15 cellular contexts compared by ENCODE assay signal in genomic region chr19:47711652-47712239, GRCh38. TPM values are rescaled to one million over a fixed set of nuclear protein-coding genes. Genes with fewer than 3 reads are reported as not detected.
A peak's percentile ranks its signal among the peaks of the same experiment; 100 is the strongest.
DNase-seq lines count a peak whose midpoint lies in the region; ATAC-seq and TF ChIP-seq lines count a peak whose summit lies in the region.
"Had no signal": no experiment of that assay in that cellular context is flagged by ENCODE, and none has a peak within 500 bp of the region (broad histone marks: within the 10 kb centered on the region; RNA-seq: fewer than 3 reads in every experiment).

No MANE protein-coding gene starts in this region.

- peaks cover 0 to 31% of the 10 kb centered on the region in 2 experiments; a peak in 3 of 4 replicates for H3K79me1 ChIP-seq in IMR-90 (ENCODE audit: low read depth in 1 of 2, low read length in 2 of 2)

- H2AK5ac ChIP-seq in IMR-90 (ENCODE audit: low read depth, low read length) = peak overlapping the region; percentile 43

- ATAC-seq in IMR-90 (ENCODE audit: low read depth) = no peak
- no peak for ATAC-seq in right cardiac atrium

- H3K27me3 Mint-ChIP-seq in activated naive CD4-positive, alpha-beta T cell treated with anti-CD3 and anti-CD28 coated beads, Interleukin-2, amount 50 U/mL, for 24 hours = peaks cover 20% of the 10 kb centered on the region
- peaks cover 33% of the 10 kb centered on the region for H3K27me3 Mint-ChIP-seq in activated naive CD4-positive, alpha-beta T cell treated with anti-CD3 and anti-CD28 coated beads for 36 hours (ENCODE audit: low read depth)
- H3K27me3 Mint-ChIP-seq in brain (peaks cover 48% of the 10 kb centered on the region), type B pancreatic cell (peaks cover 42% of the 10 kb centered on the region), progenitor cell of endocrine pancreas (peaks cover 42% of the 10 kb centered on the region)

- peak overlapping the region; percentile 31 for H3K27ac Mint-ChIP-seq in activated naive CD4-positive, alpha-beta T cell treated with anti-CD3 and anti-CD28 coated beads, Interleukin-2, amount 50 U/mL, for 24 hours
- no peak overlapping the region for H3K27ac Mint-ChIP-seq in activated naive CD4-positive, alpha-beta T cell treated with anti-CD3 and anti-CD28 coated beads for 36 hours
- peak overlapping the region in 1 of 5 experiments; percentile 54 for H3K27ac Mint-ChIP-seq in brain
- no peak overlapping the region for H3K27ac Mint-ChIP-seq in type B pancreatic cell
- no peak overlapping the region for H3K27ac Mint-ChIP-seq in progenitor cell of endocrine pancreas

- H3K9ac ChIP-seq in IMR-90 (ENCODE audit: low read depth, low read length) = no peak overlapping the region

- peaks cover 8% of the 10 kb centered on the region for H3K4me1 ChIP-seq in IMR-90 (ENCODE audit: control insufficient read depth, insufficient read depth, low read length)
- peaks cover 7% of the 10 kb centered on the region for H3K4me1 ChIP-seq in right cardiac atrium (ENCODE audit: control insufficient read depth, insufficient read depth, low read length)
- H3K4me1 ChIP-seq in effector memory CD4-positive, alpha-beta T cell (ENCODE audit: control insufficient read depth, insufficient read depth, low read length, poor library complexity, severe bottlenecking) = no peaks in the 10 kb centered on the region

- no peak overlapping the region for H2AK9ac ChIP-seq in IMR-90 (replicated peaks; ENCODE audit: low read depth, low read length, poor library complexity)

- no peak overlapping the region for H2BK15ac ChIP-seq in IMR-90 (ENCODE audit: low read depth, low read length)

- no TSS peak for BruUV-seq in IMR-90 (replicated peaks; lab: Mats Ljungman, UMichigan)

- no peak overlapping the region for H3K14ac ChIP-seq in IMR-90 (replicated peaks; ENCODE audit: low read depth, low read length)

- peaks cover 18% of the 10 kb centered on the region for H3K36me3 ChIP-seq in IMR-90 (ENCODE audit: control insufficient read depth, insufficient read depth, low read length)
- H3K36me3 ChIP-seq in effector memory CD4-positive, alpha-beta T cell (ENCODE audit: control insufficient read depth, insufficient read depth, low read length) = no peaks in the 10 kb centered on the region

- H3K9me3 ChIP-seq in IMR-90 (ENCODE audit: control insufficient read depth, insufficient read depth, low read length) (no peaks in the 10 kb centered on the region), right cardiac atrium (ENCODE audit: control insufficient read depth, low read length) (no peaks in the 10 kb centered on the region)
- H3K9me3 ChIP-seq in effector memory CD4-positive, alpha-beta T cell (ENCODE audit: control insufficient read depth, low read length) = no peaks in the 10 kb centered on the region

- no peak for TF ChIP-seq POLR2A in IMR-90 (IDR thresholded peaks at IDR 0.05; ENCODE audit: low read depth, low read length)

- H3K4ac ChIP-seq in IMR-90 (ENCODE audit: low read depth, low read length) = no peak overlapping the region

- H3K4me3 Mint-ChIP-seq in activated naive CD4-positive, alpha-beta T cell treated with anti-CD3 and anti-CD28 coated beads, Interleukin-2, amount 50 U/mL, for 24 hours = no peak overlapping the region
- H3K4me3 Mint-ChIP-seq in activated naive CD4-positive, alpha-beta T cell treated with anti-CD3 and anti-CD28 coated beads for 36 hours = no peak overlapping the region
- peak overlapping the region in 4 of 5 experiments; percentile 5 to 68 (median 24) for H3K4me3 Mint-ChIP-seq in brain
- H3K4me3 Mint-ChIP-seq in type B pancreatic cell = peak overlapping the region; percentile 44
- H3K4me3 Mint-ChIP-seq in progenitor cell of endocrine pancreas (ENCODE audit: low read depth) = no peak overlapping the region

- H3K27ac ChIP-seq in IMR-90 (ENCODE audit: insufficient read depth, low read length) = no peak overlapping the region
- H3K27ac ChIP-seq in right cardiac atrium (ENCODE audit: low read length) = no peak overlapping the region
- H3K27ac ChIP-seq in effector memory CD4-positive, alpha-beta T cell (ENCODE audit: insufficient read depth, low read length, poor library complexity, severe bottlenecking) = no peak overlapping the region
- H3K27ac ChIP-seq: C4-2B had no signal

- intact Hi-C loops in activated naive CD4-positive, alpha-beta T cell treated with anti-CD3 and anti-CD28 coated beads for 36 hours (cut with micrococcal nuclease) = no loop called here
- intact Hi-C loops in IMR-90 (cut with micrococcal nuclease) = no loop called here
- intact Hi-C loops in right cardiac atrium (cut with DNase I) = loop anchor here in 2 of 4 donors (2.0 to 5.0 kb wide), 2 partner anchors 31 to 76 kb away; no protein-coding TSS in a partner anchor

- peaks cover 5% of the 10 kb centered on the region for H3K4me1 Mint-ChIP-seq in activated naive CD4-positive, alpha-beta T cell treated with anti-CD3 and anti-CD28 coated beads, Interleukin-2, amount 50 U/mL, for 24 hours
- H3K4me1 Mint-ChIP-seq in activated naive CD4-positive, alpha-beta T cell treated with anti-CD3 and anti-CD28 coated beads for 36 hours (ENCODE audit: low read depth) = peaks cover 10% of the 10 kb centered on the region
- H3K4me1 Mint-ChIP-seq in brain (no peaks in the 10 kb centered on the region), type B pancreatic cell (ENCODE audit: unreplicated experiment) (peaks cover 6% of the 10 kb centered on the region), progenitor cell of endocrine pancreas (ENCODE audit: low read depth) (no peaks in the 10 kb centered on the region)

- H3K4me2 ChIP-seq in IMR-90 (ENCODE audit: low read depth, low read length) = no peak overlapping the region

- WGBS in IMR-90 (ENCODE audit: extremely low coverage in 2 of 2, insufficient read length in 1 of 2), 2 experiments = 100% methylated on average over 1 of the region's 8 CpGs; no CpG with 5 or more reads in 1 of the 2 experiments
- 82% methylated on average over 8 of the region's 8 CpGs for WGBS in right cardiac atrium

- H4K20me1 ChIP-seq in IMR-90 (ENCODE audit: insufficient read depth, low read length) = peaks cover 32% of the 10 kb centered on the region

- H3K18ac ChIP-seq in IMR-90 (ENCODE audit: low read depth, low read length) = no peak overlapping the region

- POLR2A ChIA-PET in IMR-90 (lab: Charles Lee; ENCODE audit: unreplicated experiment) = no interaction called here

- no peak overlapping the region for H3K4me3 ChIP-seq in IMR-90 (ENCODE audit: insufficient read depth, low read depth, low read length)
- no peak overlapping the region for H3K4me3 ChIP-seq in right cardiac atrium (ENCODE audit: low read length)
- H3K4me3 ChIP-seq in effector memory CD4-positive, alpha-beta T cell (ENCODE audit: insufficient read depth, low read depth, low read length, poor library complexity, severe bottlenecking) = no peak overlapping the region

- H3K9me1 ChIP-seq in IMR-90 (ENCODE audit: insufficient read depth, low read length) = peaks cover 13% of the 10 kb centered on the region

- TF ChIP-seq CTCF in IMR-90 (conservative IDR thresholded peaks at IDR 0.05; ENCODE audit: low read depth, low read length) (no peak), brain (conservative IDR thresholded peaks at IDR 0.05) (no peak), type B pancreatic cell (conservative IDR thresholded peaks at IDR 0.05) (no peak), progenitor cell of endocrine pancreas (IDR thresholded peaks at IDR 0.05; ENCODE audit: unreplicated experiment) (no peak)

- in situ Hi-C loops in IMR-90 (cut with MboI; ENCODE audit: low sequenced_read_pairs) = loop anchor here (5.0 to 25.0 kb wide), 2 partner anchors 36 to 424 kb away; partner anchors contain the start of gene NOP53

- TF ChIP-seq RAD21 in IMR-90 (IDR thresholded peaks at IDR 0.05; ENCODE audit: low read length) = no peak

- H2BK120ac ChIP-seq in IMR-90 (ENCODE audit: low read depth, low read length) = no peak overlapping the region

- no peak overlapping the region for H2BK5ac ChIP-seq in IMR-90 (ENCODE audit: low read depth, low read length, poor library complexity, severe bottlenecking)

- 0 out of 2 replicates have a peak overlapping the region, but pooled peaks have one; percentile 79 for H3K23ac ChIP-seq in IMR-90 (ENCODE audit: low read depth, low read length)

- no peaks in the 10 kb centered on the region for H3K27me3 ChIP-seq in IMR-90 (ENCODE audit: control insufficient read depth, insufficient read depth, low read length)
- no peaks in the 10 kb centered on the region for H3K27me3 ChIP-seq in right cardiac atrium (ENCODE audit: control insufficient read depth, insufficient read depth)
- peaks cover 9% of the 10 kb centered on the region for H3K27me3 ChIP-seq in effector memory CD4-positive, alpha-beta T cell (replicated peaks; ENCODE audit: control insufficient read depth, insufficient read depth, low read length, poor library complexity, severe bottlenecking)

- H3K56ac ChIP-seq in IMR-90 (ENCODE audit: extremely low read depth, insufficient read depth, low read length) = no peak overlapping the region

- no peak overlapping the region for H4K5ac ChIP-seq in IMR-90 (ENCODE audit: low read depth, low read length)

- H4K91ac ChIP-seq in IMR-90 (ENCODE audit: insufficient read depth, low read depth, low read length) = no peak overlapping the region

- no peaks in the 10 kb centered on the region for H3K36me3 Mint-ChIP-seq in activated naive CD4-positive, alpha-beta T cell treated with anti-CD3 and anti-CD28 coated beads, Interleukin-2, amount 50 U/mL, for 24 hours
- H3K36me3 Mint-ChIP-seq in activated naive CD4-positive, alpha-beta T cell treated with anti-CD3 and anti-CD28 coated beads for 36 hours (ENCODE audit: low read depth) = no peaks in the 10 kb centered on the region
- H3K36me3 Mint-ChIP-seq in brain (peaks cover 27% of the 10 kb centered on the region), type B pancreatic cell (peaks cover 5% of the 10 kb centered on the region), progenitor cell of endocrine pancreas (ENCODE audit: insufficient read depth) (no peaks in the 10 kb centered on the region)

- dilution Hi-C loops in IMR-90 (cut with HindIII; ENCODE audit: low sequenced_read_pairs, unreplicated experiment) = no loop called here

- no peak overlapping the region for H4K8ac ChIP-seq in IMR-90 (ENCODE audit: low read depth in 2 of 2, low read length in 2 of 2)

- no peak for DNase-seq in activated naive CD4-positive, alpha-beta T cell treated with anti-CD3 and anti-CD28 coated beads for 36 hours
- no peak for DNase-seq in IMR-90
- no peak for DNase-seq in type B pancreatic cell (ENCODE audit: extremely low spot score, unreplicated experiment)
- no peak for DNase-seq in progenitor cell of endocrine pancreas (ENCODE audit: low spot score, unreplicated experiment)
- DNase-seq in right cardiac atrium = no peak
- DNase-seq in effector memory CD4-positive, alpha-beta T cell = no peak
- DNase-seq: DMS153, EL, Karpas-422, NCI-H1930, NCI-H526 treated with DMSO at 0.1 percent for 48 hours, RPMI8226 had no signal

- H2BK20ac ChIP-seq in IMR-90 (ENCODE audit: low read depth, low read length) = no peak overlapping the region

- CTCF ChIA-PET in activated naive CD4-positive, alpha-beta T cell treated with anti-CD3 and anti-CD28 coated beads for 36 hours (lab: Charles Lee) = interaction anchor here (0.6 to 7.6 kb wide), 11 partner anchors 12 to 275 kb away, joined by 3 to 103 read pairs (median 10); partner anchors contain the start of gene NOP53
- CTCF ChIA-PET in IMR-90 (lab: Yijun Ruan, JAX) = interaction anchor here (1.6 to 3.0 kb wide), 2 partner anchors 8 to 32 kb away, joined by 4 to 16 read pairs; no protein-coding TSS in a partner anchor

- no peaks in the 10 kb centered on the region for H3K9me3 Mint-ChIP-seq in activated naive CD4-positive, alpha-beta T cell treated with anti-CD3 and anti-CD28 coated beads, Interleukin-2, amount 50 U/mL, for 24 hours
- no peaks in the 10 kb centered on the region for H3K9me3 Mint-ChIP-seq in activated naive CD4-positive, alpha-beta T cell treated with anti-CD3 and anti-CD28 coated beads for 36 hours
- H3K9me3 Mint-ChIP-seq in brain (peaks cover 14 to 31% (median 25%) of the 10 kb centered on the region in 5 experiments), type B pancreatic cell (peaks cover 13% of the 10 kb centered on the region), progenitor cell of endocrine pancreas (ENCODE audit: low read depth) (peaks cover 14% of the 10 kb centered on the region)

- H2AFZ ChIP-seq in IMR-90 (replicated peaks; ENCODE audit: low read length, poor library complexity) = no peak overlapping the region

RNA-seq across cellular contexts. Expression of gene EHD2, which starts 1.5 kb away (rescaled TPM):
- total RNA-seq in activated naive CD4-positive, alpha-beta T cell treated with anti-CD3 and anti-CD28 coated beads for 36 hours = under 1 TPM; 0.27 to 0.41 TPM
- total RNA-seq in IMR-90 (2012; rRNA removed) = 31.9 and 35.3 TPM in 2 replicates
- 152 and 181 TPM in 2 replicates for polyA plus RNA-seq in IMR-90 (2012; rRNA removed)
- 132 and 206 TPM in 2 replicates for polyA plus RNA-seq in IMR-90 (2012; cell fraction: cytosol; rRNA removed)
- polyA plus RNA-seq in IMR-90 (2012; cell fraction: nucleus; rRNA removed; ENCODE audit: low replicate concordance) = 65.9 and 110 TPM in 2 replicates
- polyA plus RNA-seq in brain (ENCODE audit: insufficient read depth, low read depth, low replicate concordance) = 21.0 TPM
- 10.3 and 21.0 TPM in 2 replicates for total RNA-seq in type B pancreatic cell (ENCODE audit: low replicate concordance)
- 0.41 and 0.64 TPM in 2 replicates for total RNA-seq in progenitor cell of endocrine pancreas
- total RNA-seq in right cardiac atrium = 10 to 100 TPM; 32.8 to 61.9 (median 49.1) TPM
- 34.8 TPM for polyA plus RNA-seq in right cardiac atrium

RNA-seq across cellular contexts. Expression of gene NOP53, which starts 33.6 kb away (rescaled TPM):
- 100 to 1,000 TPM; 274 to 300 TPM for total RNA-seq in activated naive CD4-positive, alpha-beta T cell treated with anti-CD3 and anti-CD28 coated beads for 36 hours
- total RNA-seq in IMR-90 (2012; rRNA removed) = 57.2 and 59.5 TPM in 2 replicates
- 83.2 and 85.9 TPM in 2 replicates for polyA plus RNA-seq in IMR-90 (2012; rRNA removed)
- polyA plus RNA-seq in IMR-90 (2012; cell fraction: cytosol; rRNA removed) = 155 and 156 TPM in 2 replicates
- polyA plus RNA-seq in IMR-90 (2012; cell fraction: nucleus; rRNA removed; ENCODE audit: low replicate concordance) = 99.3 and 145 TPM in 2 replicates
- polyA plus RNA-seq in brain (ENCODE audit: insufficient read depth, low read depth, low replicate concordance) = 421 TPM
- 274 and 291 TPM in 2 replicates for total RNA-seq in type B pancreatic cell (ENCODE audit: low replicate concordance)
- total RNA-seq in progenitor cell of endocrine pancreas = 301 and 312 TPM in 2 replicates
- total RNA-seq in right cardiac atrium = 100 to 1,000 TPM; 191 to 248 (median 237) TPM
- polyA plus RNA-seq in right cardiac atrium = 322 TPM

Comparison
In these comparisons a context has a peak if more than half of its experiments do, and no peak if none do; other contexts are left out.
1. H3K4me3 Mint-ChIP-seq: peak in brain (4 of 5) and type B pancreatic cell (single experiment); none in activated naive CD4-positive, alpha-beta T cell treated with anti-CD3 and anti-CD28 coated beads, Interleukin-2, amount 50 U/mL, for 24 hours (single experiment), activated naive CD4-positive, alpha-beta T cell treated with anti-CD3 and anti-CD28 coated beads for 36 hours (single experiment) and progenitor cell of endocrine pancreas (single experiment).